ENCODE assay signal across 7 cellular contexts in the genomic region with DNA sequence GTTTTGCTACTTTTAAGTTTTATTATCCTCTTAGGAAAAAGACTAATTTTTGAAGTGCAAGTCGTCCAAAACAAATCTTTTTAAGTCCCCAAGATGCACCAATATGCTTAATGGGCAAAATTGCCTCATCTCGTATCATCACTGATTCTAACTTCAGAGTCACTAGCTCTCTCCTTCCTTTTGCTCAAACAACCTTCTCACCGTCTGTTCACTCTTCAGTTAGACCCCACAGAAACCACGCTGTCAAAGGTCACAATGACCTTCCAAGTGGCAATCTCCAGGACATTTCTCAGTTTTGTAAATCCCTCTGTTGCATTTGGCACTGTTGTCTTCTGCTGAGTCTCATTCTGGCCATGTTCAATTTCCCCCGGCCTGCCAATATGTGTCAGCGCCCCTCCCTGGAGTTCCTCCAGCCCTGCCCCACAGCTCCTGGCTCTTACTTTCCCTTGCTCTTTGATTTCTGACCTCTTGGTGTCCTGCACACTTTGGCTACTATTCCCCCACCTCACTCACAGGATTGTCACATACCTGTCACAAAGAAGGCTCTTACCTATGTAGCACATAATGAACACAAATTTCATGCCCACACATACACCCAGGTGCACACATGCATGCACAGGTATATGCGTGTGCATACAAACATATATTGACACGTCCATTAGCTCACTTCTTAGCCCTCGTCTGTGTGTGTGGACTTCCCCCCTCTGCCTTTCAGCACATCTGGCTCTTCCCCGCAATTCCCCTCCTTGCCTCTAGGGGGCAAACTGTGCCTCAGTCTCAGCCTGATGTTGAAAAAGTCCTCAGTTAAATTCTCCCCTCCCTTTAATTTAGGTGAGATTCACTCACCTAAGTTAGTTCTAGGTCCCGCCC.
DNase-seq lines count a peak whose midpoint lies in the region; ATAC-seq and TF ChIP-seq lines count a peak whose summit lies in the region.

No MANE protein-coding gene starts in this region.

- TF ChIP-seq POLR2A in GM18505 (IDR thresholded peaks at IDR 0.05; ENCODE audit: borderline replicate concordance, extremely low read depth, insufficient read depth, insufficient read length): no peak
- no peak for TF ChIP-seq POLR2A in sigmoid colon (IDR thresholded peaks at IDR 0.05)

- DNase-seq in NCI-H460 (ENCODE audit: extremely low read depth, low read depth) (peak; percentile 45), fibroblast of villous mesenchyme (ENCODE audit: low read depth) (no peak), sigmoid colon (no peak), AG08395 (ENCODE audit: low spot score) (no peak)
- DNase-seq in activated CD8-positive, alpha-beta memory T cell treated with anti-CD3 and anti-CD28 coated beads, Interleukin-2, amount 50 U/mL, for 24 hours (ENCODE audit: extremely low read depth): peak; percentile 15

- TF ChIP-seq CTCF in fibroblast of villous mesenchyme (IDR thresholded peaks at IDR 0.05; ENCODE audit: insufficient read depth, low read depth, low read length) (peak; percentile 78), sigmoid colon (IDR thresholded peaks at IDR 0.05) (peak in 3 of 4 experiments; percentile 31 to 57 (median 45))

- no peaks in the 10 kb centered on the region for H3K36me3 ChIP-seq in sigmoid colon

- 53 to 54% methylated on average over 11 of the region's 11 CpGs for WGBS in sigmoid colon, 2 donors

- intact Hi-C loops in sigmoid colon (cut with DNase I): no loop called here

- H3K4me3 ChIP-seq in fibroblast of villous mesenchyme (ENCODE audit: low read depth, low read length): no peak overlapping the region
- H3K4me3 ChIP-seq in sigmoid colon: no peak overlapping the region

- H3K27me3 ChIP-seq in sigmoid colon: no peaks in the 10 kb centered on the region

- no peak for TF ChIP-seq EP300 in sigmoid colon (IDR thresholded peaks at IDR 0.05)

- H3K27ac ChIP-seq in sigmoid colon: no peak overlapping the region

- no peaks in the 10 kb centered on the region for H3K9me3 ChIP-seq in sigmoid colon

- peak; percentile 74 for ATAC-seq in GM18505 (IDR thresholded peaks at IDR 0.05; ENCODE audit: unreplicated experiment)
- peak; percentile 72 for ATAC-seq in HG02610 (IDR thresholded peaks at IDR 0.05; ENCODE audit: unreplicated experiment)

- no peaks in the 10 kb centered on the region for H3K4me1 ChIP-seq in sigmoid colon

Comparison
In these comparisons a context has a peak if more than half of its experiments do, and no peak if none do; other contexts are left out.
1. DNase-seq: peak in NCI-H460 (single experiment) and activated CD8-positive, alpha-beta memory T cell treated with anti-CD3 and anti-CD28 coated beads, Interleukin-2, amount 50 U/mL, for 24 hours (single experiment); none in fibroblast of villous mesenchyme (single experiment), sigmoid colon (single experiment) and AG08395 (single experiment).